1 cellular context compared by ENCODE assay signal in genomic region chr15:90954712-90955671, GRCh38.
A peak's percentile ranks its signal among the peaks of the same experiment; 100 is the strongest.
TF ChIP-seq lines count a peak whose summit lies in the region.

Gene RCCD1 (plus strand): TSS chr15:90954884. CDS start chr15:90956735, 1,851 bp downstream.

TF ChIP-seq in HEK293, 187 proteins besides CTCF, POLR2A, EP300 and RAD21 (continued from another document and continues in another):
- TF ChIP-seq PRDM10 (tag by site-specific recombination; IDR thresholded peaks at IDR 0.05), result peak; percentile 67
- TF ChIP-seq KLF16 (tag by site-specific recombination; IDR thresholded peaks at IDR 0.05), result peak; percentile 92
- TF ChIP-seq ZFP3 (tag by site-specific recombination; IDR thresholded peaks at IDR 0.05; ENCODE audit: low read depth), result peak; percentile 43; the same call in 1 of the 2 replicates
- peak; percentile 64; the same call in 1 of the 2 replicates for TF ChIP-seq ZNF76 (tag by site-specific recombination; IDR thresholded peaks at IDR 0.05; ENCODE audit: borderline replicate concordance, low read depth)
- TF ChIP-seq MEIS1 (CRISPR knock-in tag; IDR thresholded peaks at IDR 0.05; ENCODE audit: borderline replicate concordance), result no peak
- no peak for TF ChIP-seq OSR2 (tag by site-specific recombination; IDR thresholded peaks at IDR 0.05)
- peak; percentile 53 for TF ChIP-seq ZBTB21 (tag by site-specific recombination; IDR thresholded peaks at IDR 0.05)
- peak; percentile 47; the same call in 1 of the 2 replicates for TF ChIP-seq ZBTB48 (tag by site-specific recombination; IDR thresholded peaks at IDR 0.05)
- no peak for TF ChIP-seq SETDB1 (IDR thresholded peaks at IDR 0.05; ENCODE audit: insufficient read length, low read length)
- peak; percentile 77 for TF ChIP-seq GLIS2 (tag by site-specific recombination; IDR thresholded peaks at IDR 0.05)
- TF ChIP-seq GLIS1 (tag by site-specific recombination; IDR thresholded peaks at IDR 0.05), result peak; percentile 60; the same call in 1 of the 2 replicates
- no peak for TF ChIP-seq ZNF175 (tag by site-specific recombination; IDR thresholded peaks at IDR 0.05)
- 0 out of 2 replicates have a peak, but pooled peaks have one; percentile 41 for TF ChIP-seq ZNF16 (tag by site-specific recombination; IDR thresholded peaks at IDR 0.05; ENCODE audit: low read depth)
- no peak for TF ChIP-seq ZNF521 (tag by site-specific recombination; IDR thresholded peaks at IDR 0.05)
- no peak for TF ChIP-seq ZNF558 (tag by site-specific recombination; IDR thresholded peaks at IDR 0.05)
- TF ChIP-seq ZNF37A (tag by site-specific recombination; IDR thresholded peaks at IDR 0.05), result no peak
- TF ChIP-seq, protein P1, sequence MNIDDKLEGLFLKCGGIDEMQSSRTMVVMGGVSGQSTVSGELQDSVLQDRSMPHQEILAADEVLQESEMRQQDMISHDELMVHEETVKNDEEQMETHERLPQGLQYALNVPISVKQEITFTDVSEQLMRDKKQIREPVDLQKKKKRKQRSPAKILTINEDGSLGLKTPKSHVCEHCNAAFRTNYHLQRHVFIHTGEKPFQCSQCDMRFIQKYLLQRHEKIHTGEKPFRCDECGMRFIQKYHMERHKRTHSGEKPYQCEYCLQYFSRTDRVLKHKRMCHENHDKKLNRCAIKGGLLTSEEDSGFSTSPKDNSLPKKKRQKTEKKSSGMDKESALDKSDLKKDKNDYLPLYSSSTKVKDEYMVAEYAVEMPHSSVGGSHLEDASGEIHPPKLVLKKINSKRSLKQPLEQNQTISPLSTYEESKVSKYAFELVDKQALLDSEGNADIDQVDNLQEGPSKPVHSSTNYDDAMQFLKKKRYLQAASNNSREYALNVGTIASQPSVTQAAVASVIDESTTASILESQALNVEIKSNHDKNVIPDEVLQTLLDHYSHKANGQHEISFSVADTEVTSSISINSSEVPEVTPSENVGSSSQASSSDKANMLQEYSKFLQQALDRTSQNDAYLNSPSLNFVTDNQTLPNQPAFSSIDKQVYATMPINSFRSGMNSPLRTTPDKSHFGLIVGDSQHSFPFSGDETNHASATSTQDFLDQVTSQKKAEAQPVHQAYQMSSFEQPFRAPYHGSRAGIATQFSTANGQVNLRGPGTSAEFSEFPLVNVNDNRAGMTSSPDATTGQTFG (tag by site-specific recombination; IDR thresholded peaks at IDR 0.05; ENCODE audit: borderline replicate concordance), result no peak
- peak; percentile 80; the same call in 1 of the 2 replicates for TF ChIP-seq ZSCAN5A (tag by site-specific recombination; IDR thresholded peaks at IDR 0.05)
- TF ChIP-seq ZNF776 (tag by site-specific recombination; IDR thresholded peaks at IDR 0.05; ENCODE audit: borderline replicate concordance), result no peak
- peak; percentile 30; the same call in 1 of the 2 replicates for TF ChIP-seq ZNF391 (tag by site-specific recombination; IDR thresholded peaks at IDR 0.05; ENCODE audit: borderline replicate concordance, low read depth)
- peak; percentile 95 for TF ChIP-seq SP2 (tag by site-specific recombination; IDR thresholded peaks at IDR 0.05)
- TF ChIP-seq, protein P2, sequence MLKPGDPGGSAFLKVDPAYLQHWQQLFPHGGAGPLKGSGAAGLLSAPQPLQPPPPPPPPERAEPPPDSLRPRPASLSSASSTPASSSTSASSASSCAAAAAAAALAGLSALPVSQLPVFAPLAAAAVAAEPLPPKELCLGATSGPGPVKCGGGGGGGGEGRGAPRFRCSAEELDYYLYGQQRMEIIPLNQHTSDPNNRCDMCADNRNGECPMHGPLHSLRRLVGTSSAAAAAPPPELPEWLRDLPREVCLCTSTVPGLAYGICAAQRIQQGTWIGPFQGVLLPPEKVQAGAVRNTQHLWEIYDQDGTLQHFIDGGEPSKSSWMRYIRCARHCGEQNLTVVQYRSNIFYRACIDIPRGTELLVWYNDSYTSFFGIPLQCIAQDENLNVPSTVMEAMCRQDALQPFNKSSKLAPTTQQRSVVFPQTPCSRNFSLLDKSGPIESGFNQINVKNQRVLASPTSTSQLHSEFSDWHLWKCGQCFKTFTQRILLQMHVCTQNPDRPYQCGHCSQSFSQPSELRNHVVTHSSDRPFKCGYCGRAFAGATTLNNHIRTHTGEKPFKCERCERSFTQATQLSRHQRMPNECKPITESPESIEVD (tag by site-specific recombination; IDR thresholded peaks at IDR 0.05), result no peak
- peak; percentile 96 for TF ChIP-seq ZNF501 (tag by site-specific recombination; IDR thresholded peaks at IDR 0.05)
- TF ChIP-seq ZNF670 (tag by site-specific recombination; IDR thresholded peaks at IDR 0.05; ENCODE audit: low read depth), result no peak
- TF ChIP-seq BCL11B (tag by site-specific recombination; IDR thresholded peaks at IDR 0.05; ENCODE audit: low read depth), result peak; percentile 74; the same call in 1 of the 2 replicates
- TF ChIP-seq, protein P3, sequence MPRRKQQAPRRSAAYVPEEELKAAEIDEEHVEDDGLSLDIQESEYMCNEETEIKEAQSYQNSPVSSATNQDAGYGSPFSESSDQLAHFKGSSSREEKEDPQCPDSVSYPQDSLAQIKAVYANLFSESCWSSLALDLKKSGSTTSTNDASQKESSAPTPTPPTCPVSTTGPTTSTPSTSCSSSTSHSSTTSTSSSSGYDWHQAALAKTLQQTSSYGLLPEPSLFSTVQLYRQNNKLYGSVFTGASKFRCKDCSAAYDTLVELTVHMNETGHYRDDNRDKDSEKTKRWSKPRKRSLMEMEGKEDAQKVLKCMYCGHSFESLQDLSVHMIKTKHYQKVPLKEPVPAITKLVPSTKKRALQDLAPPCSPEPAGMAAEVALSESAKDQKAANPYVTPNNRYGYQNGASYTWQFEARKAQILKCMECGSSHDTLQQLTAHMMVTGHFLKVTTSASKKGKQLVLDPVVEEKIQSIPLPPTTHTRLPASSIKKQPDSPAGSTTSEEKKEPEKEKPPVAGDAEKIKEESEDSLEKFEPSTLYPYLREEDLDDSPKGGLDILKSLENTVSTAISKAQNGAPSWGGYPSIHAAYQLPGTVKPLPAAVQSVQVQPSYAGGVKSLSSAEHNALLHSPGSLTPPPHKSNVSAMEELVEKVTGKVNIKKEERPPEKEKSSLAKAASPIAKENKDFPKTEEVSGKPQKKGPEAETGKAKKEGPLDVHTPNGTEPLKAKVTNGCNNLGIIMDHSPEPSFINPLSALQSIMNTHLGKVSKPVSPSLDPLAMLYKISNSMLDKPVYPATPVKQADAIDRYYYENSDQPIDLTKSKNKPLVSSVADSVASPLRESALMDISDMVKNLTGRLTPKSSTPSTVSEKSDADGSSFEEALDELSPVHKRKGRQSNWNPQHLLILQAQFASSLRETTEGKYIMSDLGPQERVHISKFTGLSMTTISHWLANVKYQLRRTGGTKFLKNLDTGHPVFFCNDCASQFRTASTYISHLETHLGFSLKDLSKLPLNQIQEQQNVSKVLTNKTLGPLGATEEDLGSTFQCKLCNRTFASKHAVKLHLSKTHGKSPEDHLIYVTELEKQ (tag by site-specific recombination; IDR thresholded peaks at IDR 0.05; ENCODE audit: borderline replicate concordance), result 0 out of 2 replicates have a peak, but pooled peaks have one; percentile 13
- TF ChIP-seq, protein P4, sequence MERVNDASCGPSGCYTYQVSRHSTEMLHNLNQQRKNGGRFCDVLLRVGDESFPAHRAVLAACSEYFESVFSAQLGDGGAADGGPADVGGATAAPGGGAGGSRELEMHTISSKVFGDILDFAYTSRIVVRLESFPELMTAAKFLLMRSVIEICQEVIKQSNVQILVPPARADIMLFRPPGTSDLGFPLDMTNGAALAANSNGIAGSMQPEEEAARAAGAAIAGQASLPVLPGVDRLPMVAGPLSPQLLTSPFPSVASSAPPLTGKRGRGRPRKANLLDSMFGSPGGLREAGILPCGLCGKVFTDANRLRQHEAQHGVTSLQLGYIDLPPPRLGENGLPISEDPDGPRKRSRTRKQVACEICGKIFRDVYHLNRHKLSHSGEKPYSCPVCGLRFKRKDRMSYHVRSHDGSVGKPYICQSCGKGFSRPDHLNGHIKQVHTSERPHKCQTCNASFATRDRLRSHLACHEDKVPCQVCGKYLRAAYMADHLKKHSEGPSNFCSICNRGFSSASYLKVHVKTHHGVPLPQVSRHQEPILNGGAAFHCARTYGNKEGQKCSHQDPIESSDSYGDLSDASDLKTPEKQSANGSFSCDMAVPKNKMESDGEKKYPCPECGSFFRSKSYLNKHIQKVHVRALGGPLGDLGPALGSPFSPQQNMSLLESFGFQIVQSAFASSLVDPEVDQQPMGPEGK (tag by site-specific recombination; IDR thresholded peaks at IDR 0.05), result peak; percentile 95
- TF ChIP-seq ZNF112 (tag by site-specific recombination; IDR thresholded peaks at IDR 0.05), result no peak
- TF ChIP-seq ZNF341 (tag by site-specific recombination; IDR thresholded peaks at IDR 0.05; ENCODE audit: low read depth), result no peak
- no peak for TF ChIP-seq ZNF514 (tag by site-specific recombination; IDR thresholded peaks at IDR 0.05)
- TF ChIP-seq ZNF654 (tag by site-specific recombination; IDR thresholded peaks at IDR 0.05; ENCODE audit: low read depth), result no peak
- TF ChIP-seq, protein P5, sequence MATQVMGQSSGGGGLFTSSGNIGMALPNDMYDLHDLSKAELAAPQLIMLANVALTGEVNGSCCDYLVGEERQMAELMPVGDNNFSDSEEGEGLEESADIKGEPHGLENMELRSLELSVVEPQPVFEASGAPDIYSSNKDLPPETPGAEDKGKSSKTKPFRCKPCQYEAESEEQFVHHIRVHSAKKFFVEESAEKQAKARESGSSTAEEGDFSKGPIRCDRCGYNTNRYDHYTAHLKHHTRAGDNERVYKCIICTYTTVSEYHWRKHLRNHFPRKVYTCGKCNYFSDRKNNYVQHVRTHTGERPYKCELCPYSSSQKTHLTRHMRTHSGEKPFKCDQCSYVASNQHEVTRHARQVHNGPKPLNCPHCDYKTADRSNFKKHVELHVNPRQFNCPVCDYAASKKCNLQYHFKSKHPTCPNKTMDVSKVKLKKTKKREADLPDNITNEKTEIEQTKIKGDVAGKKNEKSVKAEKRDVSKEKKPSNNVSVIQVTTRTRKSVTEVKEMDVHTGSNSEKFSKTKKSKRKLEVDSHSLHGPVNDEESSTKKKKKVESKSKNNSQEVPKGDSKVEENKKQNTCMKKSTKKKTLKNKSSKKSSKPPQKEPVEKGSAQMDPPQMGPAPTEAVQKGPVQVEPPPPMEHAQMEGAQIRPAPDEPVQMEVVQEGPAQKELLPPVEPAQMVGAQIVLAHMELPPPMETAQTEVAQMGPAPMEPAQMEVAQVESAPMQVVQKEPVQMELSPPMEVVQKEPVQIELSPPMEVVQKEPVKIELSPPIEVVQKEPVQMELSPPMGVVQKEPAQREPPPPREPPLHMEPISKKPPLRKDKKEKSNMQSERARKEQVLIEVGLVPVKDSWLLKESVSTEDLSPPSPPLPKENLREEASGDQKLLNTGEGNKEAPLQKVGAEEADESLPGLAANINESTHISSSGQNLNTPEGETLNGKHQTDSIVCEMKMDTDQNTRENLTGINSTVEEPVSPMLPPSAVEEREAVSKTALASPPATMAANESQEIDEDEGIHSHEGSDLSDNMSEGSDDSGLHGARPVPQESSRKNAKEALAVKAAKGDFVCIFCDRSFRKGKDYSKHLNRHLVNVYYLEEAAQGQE (tag by site-specific recombination; IDR thresholded peaks at IDR 0.05), result 0 out of 2 replicates have a peak, but pooled peaks have one; percentile 15
- TF ChIP-seq ZNF10 (tag by site-specific recombination; IDR thresholded peaks at IDR 0.05), result peak; percentile 31; the same call in 1 of the 2 replicates
- no peak for TF ChIP-seq PRDM1 (tag by site-specific recombination; IDR thresholded peaks at IDR 0.05)
- TF ChIP-seq ZNF621 (tag by site-specific recombination; IDR thresholded peaks at IDR 0.05), result no peak
- TF ChIP-seq ZNF658 (tag by site-specific recombination; IDR thresholded peaks at IDR 0.05), result no peak
- peak; percentile 89 for TF ChIP-seq ZFP69B (tag by site-specific recombination; IDR thresholded peaks at IDR 0.05)
- no peak for TF ChIP-seq HOXA7 (CRISPR knock-in tag; IDR thresholded peaks at IDR 0.05; ENCODE audit: borderline replicate concordance)
- TF ChIP-seq, protein P6, sequence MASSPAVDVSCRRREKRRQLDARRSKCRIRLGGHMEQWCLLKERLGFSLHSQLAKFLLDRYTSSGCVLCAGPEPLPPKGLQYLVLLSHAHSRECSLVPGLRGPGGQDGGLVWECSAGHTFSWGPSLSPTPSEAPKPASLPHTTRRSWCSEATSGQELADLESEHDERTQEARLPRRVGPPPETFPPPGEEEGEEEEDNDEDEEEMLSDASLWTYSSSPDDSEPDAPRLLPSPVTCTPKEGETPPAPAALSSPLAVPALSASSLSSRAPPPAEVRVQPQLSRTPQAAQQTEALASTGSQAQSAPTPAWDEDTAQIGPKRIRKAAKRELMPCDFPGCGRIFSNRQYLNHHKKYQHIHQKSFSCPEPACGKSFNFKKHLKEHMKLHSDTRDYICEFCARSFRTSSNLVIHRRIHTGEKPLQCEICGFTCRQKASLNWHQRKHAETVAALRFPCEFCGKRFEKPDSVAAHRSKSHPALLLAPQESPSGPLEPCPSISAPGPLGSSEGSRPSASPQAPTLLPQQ (tag by site-specific recombination; IDR thresholded peaks at IDR 0.05), result peak; percentile 88; the same call in 1 of the 2 replicates
